Comparison of ENCODE assay signal across 25 cellular contexts in the genomic region with DNA sequence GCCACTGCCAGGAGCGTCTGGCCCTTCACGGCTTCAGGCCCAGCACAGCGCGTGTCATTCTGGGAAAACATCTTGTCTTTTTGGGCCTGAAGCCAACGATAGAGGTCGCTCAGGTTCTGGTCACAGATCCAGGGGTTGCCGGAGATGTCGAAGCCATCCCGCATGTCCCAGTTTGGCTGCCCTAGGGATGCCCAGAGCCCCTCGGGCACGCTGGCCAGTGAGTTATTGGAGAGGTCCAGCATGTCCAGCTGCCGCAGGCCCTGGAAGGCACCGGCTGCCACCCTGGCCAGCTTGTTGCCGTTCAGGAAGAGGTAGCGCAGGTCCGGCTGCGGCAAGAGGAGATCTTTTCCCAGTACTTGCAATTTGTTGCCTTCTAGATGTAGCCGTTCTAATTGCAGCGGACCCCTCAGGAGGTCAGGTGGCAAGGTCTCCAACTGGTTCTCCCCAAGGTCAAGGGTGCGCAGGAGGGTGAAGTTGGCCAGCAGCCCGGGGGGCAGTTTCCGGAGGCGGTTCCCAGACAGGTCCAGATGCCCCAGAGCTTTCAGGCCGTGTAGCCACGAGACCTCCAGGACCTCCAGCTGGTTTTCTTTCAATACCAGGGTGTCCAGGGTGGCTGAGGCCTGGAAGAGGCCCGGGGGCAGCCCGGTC. TPM values are rescaled to one million over a fixed set of nuclear protein-coding genes. Genes with fewer than 3 reads are reported as not detected.
DNase-seq lines count a peak whose midpoint lies in the region; ATAC-seq, FAIRE-seq and TF ChIP-seq lines count a peak whose summit lies in the region.
"Had no signal": no experiment of that assay in that cellular context is flagged by ENCODE, and none has a peak within 500 bp of the region (broad histone marks: within the 10 kb centered on the region; RNA-seq: fewer than 3 reads in every experiment).

No MANE protein-coding gene starts in this region.

- no peak for DNase-seq in BE2C
- DNase-seq in D721Med (ENCODE audit: insufficient read length, low spot score): no peak
- peak; percentile 48 for DNase-seq in RPMI8226
- peak; percentile 57 for DNase-seq in mesendoderm
- no peak for DNase-seq in activated CD4-positive, alpha-beta T cell treated with anti-CD3 and anti-CD28 coated beads for 36 hours
- DNase-seq in NCI-H748 (lab: John Stamatoyannopoulos, UW; ENCODE audit: unreplicated experiment): no peak
- DNase-seq in stimulated activated CD4-positive, alpha-beta T cell treated with anti-CD3 and anti-CD28 coated beads, Interleukin-1b, Interleukin-23, amount 100 ng/mL, for 48 hours: no peak
- DNase-seq in esophagus squamous epithelium (lab: John Stamatoyannopoulos, UW): no peak
- DNase-seq: activated naive CD4-positive, alpha-beta T cell treated with Interleukin-2 at 50 U/mL for 16 hours; activated T-cell treated with anti-CD3 and anti-CD28 coated beads, Interleukin-2, amount 50 U/mL, for 4 hours; amniotic stem cell; CD4-positive, CD25-positive, alpha-beta regulatory T cell; DND-41; heart right ventricle; Kasumi-1; left lung had no signal

- H3K4me1 Mint-ChIP-seq in activated CD4-positive, alpha-beta T cell treated with anti-CD3 and anti-CD28 coated beads for 36 hours: peaks cover 16% of the 10 kb centered on the region

- peak; percentile 28 for TF ChIP-seq CTCF in BE2C (IDR thresholded peaks at IDR 0.05; ENCODE audit: low read depth, low read length)
- TF ChIP-seq CTCF in D721Med (IDR thresholded peaks at IDR 0.05; ENCODE audit: insufficient read depth, missing control alignments): peak; percentile 1
- no peak for TF ChIP-seq CTCF in esophagus squamous epithelium (IDR thresholded peaks at IDR 0.05)

- no peak for ATAC-seq in activated CD4-positive, alpha-beta T cell treated with anti-CD3 and anti-CD28 coated beads for 36 hours
- ATAC-seq: activated T-cell treated with anti-CD3 and anti-CD28 coated beads, Interleukin-2, amount 50 U/mL, for 4 hours; GM12878; left lung; stimulated activated memory B cell treated with anti-CD40 and anti-IgM and Interleukin-4, amounts not matched to agents 10 μg/mL and 1 μg/mL and 100 μg/mL, for 72 hours had no signal

- H3K79me1 ChIP-seq in mesendoderm (ENCODE audit: low read length): no peaks in the 10 kb centered on the region

- no peak overlapping the region for H2AK5ac ChIP-seq in mesendoderm (ENCODE audit: low read length)

- CTCF ChIA-PET in activated CD4-positive, alpha-beta T cell treated with anti-CD3 and anti-CD28 coated beads for 36 hours (lab: Charles Lee): interaction anchor here (0.6 kb wide), 1 partner anchor 1416 kb away, joined by 3 read pairs; no protein-coding TSS in a partner anchor

- H3K4me1 ChIP-seq in BE2C (peaks cover 3% of the 10 kb centered on the region), mesendoderm (ENCODE audit: control insufficient read depth, low read depth, low read length) (no peaks in the 10 kb centered on the region), esophagus squamous epithelium (peaks cover 14 to 59% (median 24%) of the 10 kb centered on the region in 3 donors)

- POLR2A ChIA-PET in activated CD4-positive, alpha-beta T cell treated with anti-CD3 and anti-CD28 coated beads for 36 hours (lab: Charles Lee): no interaction called here

- no peak overlapping the region for H3K4ac ChIP-seq in mesendoderm (ENCODE audit: low read depth, low read length)

- H3K27ac Mint-ChIP-seq in activated CD4-positive, alpha-beta T cell treated with anti-CD3 and anti-CD28 coated beads for 36 hours: no peak overlapping the region
- H3K27ac Mint-ChIP-seq: CD4-positive, CD25-positive, alpha-beta regulatory T cell; progenitor cell of endocrine pancreas; stimulated activated memory B cell treated with anti-CD40 and anti-IgM and Interleukin-4, amounts not matched to agents 10 μg/mL and 1 μg/mL and 100 μg/mL, for 72 hours had no signal

- no peak for TF ChIP-seq POLR2A in esophagus squamous epithelium (IDR thresholded peaks at IDR 0.05)

- H3K36me3 ChIP-seq in BE2C: no peaks in the 10 kb centered on the region
- H3K36me3 ChIP-seq in mesendoderm (ENCODE audit: control insufficient read depth, insufficient read depth, low read length): no peaks in the 10 kb centered on the region
- no peaks in the 10 kb centered on the region for H3K36me3 ChIP-seq in esophagus squamous epithelium
- H3K36me3 ChIP-seq: heart right ventricle, left lung, thoracic aorta had no signal

- no peak overlapping the region for H2BK120ac ChIP-seq in mesendoderm (ENCODE audit: low read depth, low read length)

- H2BK15ac ChIP-seq in mesendoderm (replicated peaks; ENCODE audit: low read depth): no peak overlapping the region

- H3K23ac ChIP-seq in mesendoderm (ENCODE audit: low read length): no peak overlapping the region

- no CpG with 5 or more reads among the region's 27 CpGs for WGBS in mesendoderm (ENCODE audit: extremely low coverage, insufficient coverage, low lambda C conversion rate)
- 84 to 86% methylated on average over 5 to 9 of the region's 27 CpGs for whole genome bisulfite sequencing in esophagus squamous epithelium, 2 donors

- H4K5ac ChIP-seq in mesendoderm (ENCODE audit: low read length): no peak overlapping the region

- no peaks in the 10 kb centered on the region for H3K79me2 ChIP-seq in mesendoderm (ENCODE audit: control insufficient read depth, insufficient read depth, low read length)

- peaks cover 2% of the 10 kb centered on the region for H3K9me3 Mint-ChIP-seq in activated CD4-positive, alpha-beta T cell treated with anti-CD3 and anti-CD28 coated beads for 36 hours (ENCODE audit: low read depth)
- H3K9me3 Mint-ChIP-seq: stimulated activated memory B cell treated with anti-CD40 and anti-IgM and Interleukin-4, amounts not matched to agents 10 μg/mL and 1 μg/mL and 100 μg/mL, for 72 hours had no signal

- no peak overlapping the region for H3K9ac ChIP-seq in mesendoderm (ENCODE audit: low read length)

- no peaks in the 10 kb centered on the region for H3K9me3 ChIP-seq in BE2C
- H3K9me3 ChIP-seq in esophagus squamous epithelium: no peaks in the 10 kb centered on the region

- FAIRE-seq in D721Med (lab: Jason Lieb, UNC): no peak
- FAIRE-seq: GM12878, TTC549 had no signal

- H3K27ac ChIP-seq in mesendoderm (ENCODE audit: low read depth, low read length) (no peak overlapping the region), esophagus squamous epithelium (no peak overlapping the region)
- H3K27ac ChIP-seq: skin epidermis, thoracic aorta had no signal

- no peak overlapping the region for H4K8ac ChIP-seq in mesendoderm (ENCODE audit: low read depth, low read length)

- no peaks in the 10 kb centered on the region for H3K27me3 ChIP-seq in BE2C
- no peaks in the 10 kb centered on the region for H3K27me3 ChIP-seq in mesendoderm (ENCODE audit: insufficient read depth, low read length, poor library complexity)
- H3K27me3 ChIP-seq in esophagus squamous epithelium: peaks cover 0 to 47% (median 0%) of the 10 kb centered on the region in 4 donors

- no peak overlapping the region for H3K4me3 ChIP-seq in BE2C (ENCODE audit: low read depth, low read length)
- H3K4me3 ChIP-seq in mesendoderm (ENCODE audit: low read length): no peak overlapping the region
- H3K4me3 ChIP-seq in esophagus squamous epithelium: peak overlapping the region in 1 of 4 donors; percentile 18
- H3K4me3 ChIP-seq: GM12878, skin epidermis, thoracic aorta had no signal

- H3K4me3 Mint-ChIP-seq in activated CD4-positive, alpha-beta T cell treated with anti-CD3 and anti-CD28 coated beads for 36 hours: no peak overlapping the region
- H3K4me3 Mint-ChIP-seq: activated T-cell treated with anti-CD3 and anti-CD28 coated beads, Interleukin-2, amount 50 U/mL, for 4 hours; CD4-positive, CD25-positive, alpha-beta regulatory T cell; stimulated activated memory B cell treated with anti-CD40 and anti-IgM and Interleukin-4, amounts not matched to agents 10 μg/mL and 1 μg/mL and 100 μg/mL, for 72 hours had no signal

- no peak overlapping the region for H2BK5ac ChIP-seq in mesendoderm (ENCODE audit: low read length)

- no peak overlapping the region for H3K56ac ChIP-seq in mesendoderm (ENCODE audit: low read length)

- peaks cover 7% of the 10 kb centered on the region for H3K27me3 Mint-ChIP-seq in activated CD4-positive, alpha-beta T cell treated with anti-CD3 and anti-CD28 coated beads for 36 hours

- no peak overlapping the region for H3K18ac ChIP-seq in mesendoderm (ENCODE audit: low read length)

- no peak overlapping the region for H3K4me2 ChIP-seq in mesendoderm (ENCODE audit: low read length)

- no peaks in the 10 kb centered on the region for H3K36me3 Mint-ChIP-seq in activated CD4-positive, alpha-beta T cell treated with anti-CD3 and anti-CD28 coated beads for 36 hours (ENCODE audit: low read depth)
- H3K36me3 Mint-ChIP-seq: CD4-positive, CD25-positive, alpha-beta regulatory T cell; stimulated activated memory B cell treated with anti-CD40 and anti-IgM and Interleukin-4, amounts not matched to agents 10 μg/mL and 1 μg/mL and 100 μg/mL, for 72 hours had no signal

- intact Hi-C loops in activated CD4-positive, alpha-beta T cell treated with anti-CD3 and anti-CD28 coated beads for 36 hours (cut with DNase I, micrococcal nuclease): no loop called here
- intact Hi-C loops in esophagus squamous epithelium (cut with DNase I): no loop called here

RNA-seq across cellular contexts. Expression of a gene that starts 1.8 kb away (rescaled TPM):
- 0.14 TPM for polyA plus RNA-seq in BE2C (2012; ENCODE audit: insufficient read depth, insufficient read length, low read depth)
- polyA plus RNA-seq in mesendoderm (2013, experiment 1 of 2): 0.59 TPM
- polyA plus RNA-seq in mesendoderm (2013, experiment 2 of 2): 0.42 TPM
- under 1 TPM; 0.35 to 0.57 TPM for total RNA-seq in activated CD4-positive, alpha-beta T cell treated with anti-CD3 and anti-CD28 coated beads for 36 hours
- total RNA-seq in esophagus squamous epithelium: 10 to 100 TPM in 3 of 4 donors, 1 to 10 TPM in 1; 3.8 to 53.0 (median 21.1) TPM
- polyA plus RNA-seq: neural cell had no signal

RNA-seq across cellular contexts. Expression of a gene that starts 3.1 kb away (rescaled TPM):
- 0.25 TPM for polyA plus RNA-seq in BE2C (2012; ENCODE audit: insufficient read depth, insufficient read length, low read depth)
- 0.14 TPM for polyA plus RNA-seq in mesendoderm (2013, experiment 1 of 2)
- polyA plus RNA-seq in mesendoderm (2013, experiment 2 of 2): 0.24 TPM
- not detected for total RNA-seq in activated CD4-positive, alpha-beta T cell treated with anti-CD3 and anti-CD28 coated beads for 36 hours
- 10 to 100 TPM in 1 of 4 donors, 1 to 10 TPM in 3; 1.9 to 12.9 (median 5.2) TPM for total RNA-seq in esophagus squamous epithelium
- total RNA-seq: activated CD8-positive, alpha-beta memory T cell treated with anti-CD3 and anti-CD28 coated beads for 36 hours; CD4-positive, CD25-positive, alpha-beta regulatory T cell had no signal

RNA-seq across cellular contexts. Expression of a gene that starts 19.8 kb away (rescaled TPM):
- polyA plus RNA-seq in BE2C (2012; ENCODE audit: insufficient read depth, insufficient read length, low read depth): 0.15 TPM
- 0.01 TPM for polyA plus RNA-seq in mesendoderm (2013, experiment 1 of 2)
- 0.04 TPM for polyA plus RNA-seq in mesendoderm (2013, experiment 2 of 2)
- not detected for total RNA-seq in activated CD4-positive, alpha-beta T cell treated with anti-CD3 and anti-CD28 coated beads for 36 hours
- total RNA-seq in esophagus squamous epithelium: 1 to 10 TPM; 1.4 to 6.7 (median 2.4) TPM
- total RNA-seq: activated CD8-positive, alpha-beta memory T cell treated with anti-CD3 and anti-CD28 coated beads for 36 hours; CD4-positive, CD25-positive, alpha-beta regulatory T cell had no signal
- polyA plus RNA-seq: neural cell had no signal

RNA-seq across cellular contexts. Expression of a gene that starts 21.4 kb away (rescaled TPM):
- polyA plus RNA-seq in BE2C (2012; ENCODE audit: insufficient read depth, insufficient read length, low read depth): not detected
- 6.6 TPM for polyA plus RNA-seq in mesendoderm (2013, experiment 1 of 2)
- 6.7 TPM for polyA plus RNA-seq in mesendoderm (2013, experiment 2 of 2)
- total RNA-seq in activated CD4-positive, alpha-beta T cell treated with anti-CD3 and anti-CD28 coated beads for 36 hours: not detected
- 1 to 10 TPM in 2 of 4 donors, under 1 TPM in 2; 0.61 to 4.3 (median 1.8) TPM for total RNA-seq in esophagus squamous epithelium
- total RNA-seq: activated CD8-positive, alpha-beta memory T cell treated with anti-CD3 and anti-CD28 coated beads for 36 hours; CD4-positive, CD25-positive, alpha-beta regulatory T cell; OCI-LY7 had no signal
- polyA plus RNA-seq: CD4-positive, CD25-positive, alpha-beta regulatory T cell; GM12878 had no signal

Comparison
In these comparisons a context has a peak if more than half of its experiments do, and no peak if none do; other contexts are left out.
1. DNase-seq: peak in RPMI8226 (single experiment) and mesendoderm (single experiment); none in BE2C (single experiment), D721Med (single experiment), activated CD4-positive, alpha-beta T cell treated with anti-CD3 and anti-CD28 coated beads for 36 hours (single experiment), NCI-H748 (single experiment), stimulated activated CD4-positive, alpha-beta T cell treated with anti-CD3 and anti-CD28 coated beads, Interleukin-1b, Interleukin-23, amount 100 ng/mL, for 48 hours (single experiment) and esophagus squamous epithelium (single experiment).
2. CTCF ChIP-seq: peak in BE2C (single experiment) and D721Med (single experiment); none in esophagus squamous epithelium (0 of 6).